28 cellular contexts compared by ENCODE assay signal in genomic region chr6:85424981-85425380, GRCh38.
"Had no signal": no experiment of that assay in that cellular context is flagged by ENCODE, and none has a peak within 500 bp of the region (broad histone marks: within the 10 kb centered on the region; RNA-seq: fewer than 3 reads in every experiment).

No MANE protein-coding gene starts in this region.

- DNase-seq: activated CD4-positive, alpha-beta memory T cell treated with anti-CD3 and anti-CD28 coated beads, Interleukin-2, amount 10 ng/mL, durations not matched to agents 7 days and 5 days; activated CD4-positive, alpha-beta T cell treated with anti-CD3 and anti-CD28 coated beads for 48 hours; activated CD8-positive, alpha-beta memory T cell treated with anti-CD3 and anti-CD28 coated beads, Interleukin-2, amount 50 U/mL, for 48 hours; activated naive CD4-positive, alpha-beta T cell; activated T-cell treated with anti-CD3 and anti-CD28 coated beads, Interleukin-2, amount 50 U/mL, for 24 hours; central memory CD4-positive, alpha-beta T cell; endodermal cell; foreskin fibroblast; heart left ventricle; left lung; lower lobe of right lung; mesenchymal stem cell; natural killer cell; occipital lobe; psoas muscle; sigmoid colon; small intestine; stimulated activated CD4-positive, alpha-beta T cell treated with anti-CD3 and anti-CD28 coated beads, Interleukin-4, amount 100 ng/mL, for 24 hours; trophoblast cell; WERI-Rb-1 had no signal

- ATAC-seq: activated CD4-positive, CD25-positive, alpha-beta regulatory T cell treated with anti-CD3 and anti-CD28 coated beads, Interleukin-2, amount 50 U/mL, for 24 hours; activated naive CD4-positive, alpha-beta T cell treated with anti-CD3 and anti-CD28 coated beads, Interleukin-2, amount 50 U/mL, for 72 hours; esophagus mucosa; heart left ventricle; left lung; lower lobe of right lung; natural killer cell; psoas muscle; stimulated activated effector memory CD8-positive, alpha-beta T cell treated with anti-CD3 and anti-CD28 coated beads, Interleukin-12 subunit alpha, Interleukin-12 subunit beta, amount 100 ng/mL, for 72 hours had no signal

- H3K27ac ChIP-seq: breast epithelium, heart left ventricle, left lung, lower lobe of right lung, neural progenitor cell, parathyroid adenoma, psoas muscle, sigmoid colon, thoracic aorta, WERI-Rb-1 had no signal
